In the genomic region with DNA sequence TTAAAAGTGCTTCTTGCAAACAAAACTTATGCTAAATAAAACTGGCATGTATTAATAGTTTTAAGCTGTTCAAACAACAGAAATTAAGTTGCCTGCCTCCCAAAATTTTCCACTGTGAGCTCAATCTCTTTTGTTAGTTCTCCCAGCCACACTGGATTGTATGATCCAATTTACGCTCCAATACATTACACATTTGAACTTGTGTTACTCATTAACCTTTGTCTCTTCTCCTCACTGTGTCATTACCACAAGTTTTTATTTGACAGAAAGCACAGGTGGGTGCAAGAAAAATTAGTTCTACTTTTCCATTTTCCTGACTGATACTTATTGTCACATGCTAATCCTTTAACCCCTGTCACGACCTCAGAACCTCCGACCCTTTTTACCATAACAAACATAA, we compare ENCODE assay signal across 26 cellular contexts. TPM values are rescaled to one million over a fixed set of nuclear protein-coding genes. Genes with fewer than 3 reads are reported as not detected.
A peak's percentile ranks its signal among the peaks of the same experiment; 100 is the strongest.
DNase-seq lines count a peak whose midpoint lies in the region; ATAC-seq, FAIRE-seq and TF ChIP-seq lines count a peak whose summit lies in the region.
"Had no signal": no experiment of that assay in that cellular context is flagged by ENCODE, and none has a peak within 500 bp of the region (broad histone marks: within the 10 kb centered on the region; RNA-seq: fewer than 3 reads in every experiment).

No MANE protein-coding gene starts in this region.

- H3K27ac Mint-ChIP-seq in neural progenitor cell = no peak overlapping the region
- H3K27ac Mint-ChIP-seq: activated naive CD4-positive, alpha-beta T cell treated with anti-CD3 and anti-CD28 coated beads, Interleukin-2, amount 50 U/mL, for 24 hours; endodermal cell; IgD-negative memory B cell; stimulated activated naive B cell treated with anti-CD40 and anti-IgM and Interleukin-4, amounts not matched to agents 10 μg/mL and 1 μg/mL and 100 μg/mL, for 72 hours had no signal

- no peak for DNase-seq in neural progenitor cell (ENCODE audit: low spot score)
- DNase-seq in GF-D8 (lab: John Stamatoyannopoulos, UW) = no peak
- DNase-seq in HUDEP-2 (lab: John Stamatoyannopoulos, UW; ENCODE audit: unreplicated experiment in 76 of 76) = no peak
- DNase-seq: activated CD4-positive, alpha-beta T cell treated with anti-CD3 and anti-CD28 coated beads, Interleukin-2, amount 50 U/mL, for 1 hour; C1 segment of cervical spinal cord; Calu3; cortex of kidney; endodermal cell; esophagus squamous epithelium; hippocampal formation; NCI-H1092; NCI-H187 treated with DMSO at 0.1 percent for 48 hours; NCI-H69; spleen; stimulated activated CD4-positive, alpha-beta T cell treated with anti-CD3 and anti-CD28 coated beads, Interleukin-4, amount 100 ng/mL, for 24 hours; stimulated activated naive B cell treated with anti-CD40 and anti-IgM and Interleukin-4, amounts not matched to agents 10 μg/mL and 1 μg/mL and 100 μg/mL, for 72 hours; testis had no signal

- H3F3A ChIP-seq in neural progenitor cell (ENCODE audit: low read depth) = no peaks in the 10 kb centered on the region

- no peak overlapping the region for H2AFZ ChIP-seq in neural progenitor cell (replicated peaks)

- H3K9me3 Mint-ChIP-seq in neural progenitor cell = peaks cover 7% of the 10 kb centered on the region
- H3K9me3 Mint-ChIP-seq: activated naive CD4-positive, alpha-beta T cell treated with anti-CD3 and anti-CD28 coated beads, Interleukin-2, amount 50 U/mL, for 24 hours; endodermal cell; IgD-negative memory B cell had no signal

- no peaks in the 10 kb centered on the region for H3K27me3 ChIP-seq in neural progenitor cell
- H3K27me3 ChIP-seq: esophagus squamous epithelium, spleen, testis had no signal

- H3K4me1 ChIP-seq in neural progenitor cell = peaks cover 14% of the 10 kb centered on the region
- H3K4me1 ChIP-seq: esophagus squamous epithelium, spleen, testis had no signal

- H3K4me3 Mint-ChIP-seq in neural progenitor cell = no peak overlapping the region
- H3K4me3 Mint-ChIP-seq: activated naive CD4-positive, alpha-beta T cell treated with anti-CD3 and anti-CD28 coated beads, Interleukin-2, amount 50 U/mL, for 24 hours; endodermal cell; IgD-negative memory B cell; stimulated activated naive B cell treated with anti-CD40 and anti-IgM and Interleukin-4, amounts not matched to agents 10 μg/mL and 1 μg/mL and 100 μg/mL, for 72 hours had no signal

- H3K9me3 ChIP-seq in neural progenitor cell (ENCODE audit: low read depth) = no peaks in the 10 kb centered on the region
- H3K9me3 ChIP-seq: esophagus squamous epithelium, spleen, testis had no signal

- H3K36me3 ChIP-seq in neural progenitor cell = no peaks in the 10 kb centered on the region
- H3K36me3 ChIP-seq: esophagus squamous epithelium had no signal

- TF ChIP-seq CTCF in neural progenitor cell (IDR thresholded peaks at IDR 0.05) = no peak

- no peak overlapping the region for H3K9ac ChIP-seq in neural progenitor cell

- H4K20me1 ChIP-seq in neural progenitor cell (ENCODE audit: low read depth) = no peaks in the 10 kb centered on the region

- peaks cover 39% of the 10 kb centered on the region for H3K4me1 Mint-ChIP-seq in neural progenitor cell
- H3K4me1 Mint-ChIP-seq: activated naive CD4-positive, alpha-beta T cell treated with anti-CD3 and anti-CD28 coated beads, Interleukin-2, amount 50 U/mL, for 24 hours; IgD-negative memory B cell had no signal

- ATAC-seq in GM18511 (IDR thresholded peaks at IDR 0.05; ENCODE audit: unreplicated experiment) (peak; percentile 45), HG03354 (IDR thresholded peaks at IDR 0.05; ENCODE audit: poor library complexity, severe bottlenecking, unreplicated experiment) (peak; percentile 61), GM21390 (IDR thresholded peaks at IDR 0.05; ENCODE audit: unreplicated experiment) (no peak), HG02759 (IDR thresholded peaks at IDR 0.05; ENCODE audit: unreplicated experiment) (no peak)

- no peak overlapping the region for H3K27ac ChIP-seq in neural progenitor cell
- H3K27ac ChIP-seq: esophagus squamous epithelium, spleen, testis, VCaP had no signal

- peak; percentile 33 for FAIRE-seq in islet of Langerhans (lab: Jason Lieb, UNC)

- no peaks in the 10 kb centered on the region for H3K79me2 ChIP-seq in neural progenitor cell (ENCODE audit: low read depth)

- peaks cover 8% of the 10 kb centered on the region for H3K36me3 Mint-ChIP-seq in neural progenitor cell

- peaks cover 7% of the 10 kb centered on the region for H3K27me3 Mint-ChIP-seq in neural progenitor cell (ENCODE audit: insufficient read depth, low read depth)
- H3K27me3 Mint-ChIP-seq: activated naive CD4-positive, alpha-beta T cell treated with anti-CD3 and anti-CD28 coated beads, Interleukin-2, amount 50 U/mL, for 24 hours; IgD-negative memory B cell; stimulated activated naive B cell treated with anti-CD40 and anti-IgM and Interleukin-4, amounts not matched to agents 10 μg/mL and 1 μg/mL and 100 μg/mL, for 72 hours had no signal

- no peak overlapping the region for H3K4me3 ChIP-seq in neural progenitor cell
- H3K4me3 ChIP-seq: esophagus squamous epithelium, lung, spleen, testis had no signal

- H3K4me2 ChIP-seq in neural progenitor cell = peak overlapping the region; percentile 1

RNA-seq across cellular contexts. Expression of a gene that starts 55.5 kb away (rescaled TPM):
- total RNA-seq in neural progenitor cell (ENCODE audit: low replicate concordance) = 0.09 TPM in 1 of 2 replicates, not detected in the other
- total RNA-seq: Calu3 had no signal

Comparison
In these comparisons a context has a peak if more than half of its experiments do, and no peak if none do; other contexts are left out.
1. ATAC-seq: peak in GM18511 (single experiment) and HG03354 (single experiment); none in GM21390 (single experiment) and HG02759 (single experiment).